Comparison of ENCODE assay signal across 26 cellular contexts in the genomic region with DNA sequence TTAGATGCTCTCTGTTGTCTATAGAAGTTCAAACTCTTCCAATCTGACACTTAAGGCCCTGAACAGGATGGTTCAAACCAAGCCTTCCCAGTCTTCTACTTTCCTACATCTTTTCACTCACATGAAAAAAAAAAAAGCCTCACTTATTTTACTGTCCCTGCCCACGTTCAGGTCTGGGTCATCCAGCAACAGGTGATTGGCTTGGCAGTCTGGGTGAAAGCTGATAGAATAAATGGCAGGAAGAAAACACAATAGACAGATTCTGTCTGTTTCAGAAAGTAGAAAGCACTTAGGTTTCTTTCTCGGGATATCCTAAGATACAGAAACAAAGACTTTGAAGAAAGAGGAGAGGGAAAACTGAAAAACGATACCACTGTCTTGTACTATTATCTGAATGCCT.
"Had no signal": no experiment of that assay in that cellular context is flagged by ENCODE, and none has a peak within 500 bp of the region (broad histone marks: within the 10 kb centered on the region; RNA-seq: fewer than 3 reads in every experiment).

No MANE protein-coding gene starts in this region.

- H3K27ac ChIP-seq: stomach, suprapubic skin, testis, thoracic aorta, thyroid gland, tibial artery, tibial nerve, transverse colon, upper lobe of left lung, upper lobe of right lung, uterus, vagina had no signal

- H3K36me3 ChIP-seq: stomach, suprapubic skin, thoracic aorta, thyroid gland, tibial artery, tibial nerve, transverse colon, upper lobe of left lung, upper lobe of right lung, uterus, vagina had no signal

- ATAC-seq: stimulated activated effector memory CD8-positive, alpha-beta T cell treated with anti-CD3 and anti-CD28 coated beads, Interleukin-12 subunit alpha, Interleukin-12 subunit beta, amount 100 ng/mL, for 72 hours; stimulated activated memory B cell treated with anti-CD40 and anti-IgM and Interleukin-4, amounts not matched to agents 10 μg/mL and 1 μg/mL and 100 μg/mL, for 72 hours; stimulated activated naive B cell treated with anti-CD40 and anti-IgM and Interleukin-4, amounts not matched to agents 10 μg/mL and 1 μg/mL and 100 μg/mL, for 72 hours; stimulated activated naive CD8-positive, alpha-beta T cell treated with anti-CD3 and anti-CD28 coated beads, Interleukin-15, amount 100 ng/mL, for 72 hours; stimulated activated naive CD8-positive, alpha-beta T cell treated with anti-CD3 and anti-CD28 coated beads, Interleukin-15, Interleukin-2, amounts not matched to agents 100 U/mL and 50 U/mL, for 24 hours; upper lobe of right lung had no signal

- H3K4me3 ChIP-seq: stomach, suprapubic skin, testis, thoracic aorta, thyroid gland, tibial artery, tibial nerve, transverse colon, upper lobe of left lung, upper lobe of right lung, uterus, vagina had no signal

- H3K4me1 ChIP-seq: stomach, suprapubic skin, testis, thyroid gland, tibial artery, tibial nerve, transverse colon, upper lobe of left lung, upper lobe of right lung, uterus, vagina had no signal

- H3K9me3 ChIP-seq: stomach, suprapubic skin, testis, thoracic aorta, thyroid gland, tibial artery, tibial nerve, transverse colon, upper lobe of left lung, upper lobe of right lung, uterus, vagina had no signal

- H3K27me3 ChIP-seq: stomach, suprapubic skin, testis, thyroid gland, tibial artery, tibial nerve, transverse colon, upper lobe of left lung, upper lobe of right lung, uterus, vagina had no signal

- DNase-seq: stimulated activated CD4-positive, alpha-beta T cell treated with anti-CD3 and anti-CD28 coated beads, Interleukin-2, amount 100 ng/mL, for 48 hours; stimulated activated CD4-positive, alpha-beta T cell treated with anti-CD3 and anti-CD28 coated beads, Interleukin-4, amount 100 ng/mL, for 1 hour; stimulated activated CD4-positive, alpha-beta T cell treated with anti-CD3 and anti-CD28 coated beads, Interleukin-4, amount 100 ng/mL, for 24 hours; stimulated activated CD4-positive, alpha-beta T cell treated with anti-CD3 and anti-CD28 coated beads, Interleukin-4, amount 100 ng/mL, for 4 hours; stimulated activated CD8-positive, alpha-beta memory T cell treated with anti-CD3 and anti-CD28 coated beads, Interleukin-4, amount 100 ng/mL, for 48 hours; stimulated activated naive B cell treated with anti-CD40 and anti-IgM and Interleukin-4, amounts not matched to agents 10 μg/mL and 1 μg/mL and 100 μg/mL, for 72 hours; stimulated activated naive CD4-positive, alpha-beta T cell; stimulated activated naive CD4-positive, alpha-beta T cell treated with Interleukin-2 at 50 U/mL for 16 hours; stimulated activated naive CD8-positive, alpha-beta T cell treated with anti-CD3 and anti-CD28 coated beads, Interleukin-15, amount 100 ng/mL, for 72 hours; stimulated activated naive CD8-positive, alpha-beta T cell treated with anti-CD3 and anti-CD28 coated beads, Interleukin-15, Interleukin-2, amounts not matched to agents 100 U/mL and 50 U/mL, for 24 hours; stomach; substantia nigra; testis; thyroid gland; tibial artery; transverse colon; trophoblast cell; upper lobe of left lung; upper lobe of right lung; uterus had no signal
